Comparison of ENCODE assay signal across 1 cellular context in genomic region chr11:27207025-27207650, GRCh38.
TF ChIP-seq lines count a peak whose summit lies in the region.

No MANE protein-coding gene starts in this region.

TF ChIP-seq in K562, 482 proteins besides CTCF, POLR2A, EP300 and RAD21 (continued from another document):
- TF ChIP-seq CREB3L1 (IDR thresholded peaks at IDR 0.05; ENCODE audit: borderline replicate concordance, low read depth): no peak
- no peak for TF ChIP-seq DPF2 (IDR thresholded peaks at IDR 0.05)
- TF ChIP-seq, protein P1, sequence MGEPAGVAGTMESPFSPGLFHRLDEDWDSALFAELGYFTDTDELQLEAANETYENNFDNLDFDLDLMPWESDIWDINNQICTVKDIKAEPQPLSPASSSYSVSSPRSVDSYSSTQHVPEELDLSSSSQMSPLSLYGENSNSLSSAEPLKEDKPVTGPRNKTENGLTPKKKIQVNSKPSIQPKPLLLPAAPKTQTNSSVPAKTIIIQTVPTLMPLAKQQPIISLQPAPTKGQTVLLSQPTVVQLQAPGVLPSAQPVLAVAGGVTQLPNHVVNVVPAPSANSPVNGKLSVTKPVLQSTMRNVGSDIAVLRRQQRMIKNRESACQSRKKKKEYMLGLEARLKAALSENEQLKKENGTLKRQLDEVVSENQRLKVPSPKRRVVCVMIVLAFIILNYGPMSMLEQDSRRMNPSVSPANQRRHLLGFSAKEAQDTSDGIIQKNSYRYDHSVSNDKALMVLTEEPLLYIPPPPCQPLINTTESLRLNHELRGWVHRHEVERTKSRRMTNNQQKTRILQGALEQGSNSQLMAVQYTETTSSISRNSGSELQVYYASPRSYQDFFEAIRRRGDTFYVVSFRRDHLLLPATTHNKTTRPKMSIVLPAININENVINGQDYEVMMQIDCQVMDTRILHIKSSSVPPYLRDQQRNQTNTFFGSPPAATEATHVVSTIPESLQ (CRISPR knock-in tag; IDR thresholded peaks at IDR 0.05): no peak
- TF ChIP-seq TCF7 (IDR thresholded peaks at IDR 0.05; ENCODE audit: borderline replicate concordance): no peak
- TF ChIP-seq MAFK (IDR thresholded peaks at IDR 0.05; ENCODE audit: low read length): no peak
- no peak for TF ChIP-seq PML (IDR thresholded peaks at IDR 0.05; ENCODE audit: low read length)
- TF ChIP-seq FOXK2 (conservative IDR thresholded peaks at IDR 0.05 in 1 of 2, IDR thresholded peaks at IDR 0.05 in 1 of 2; ENCODE audit: low read depth in 2 of 2): no peak
- no peak for TF ChIP-seq NONO (IDR thresholded peaks at IDR 0.05; ENCODE audit: low read depth in 2 of 2, low read length in 1 of 2)
- TF ChIP-seq CREB3 (tag; conservative IDR thresholded peaks at IDR 0.05; ENCODE audit: low read depth): no peak
- TF ChIP-seq ASH1L (IDR thresholded peaks at IDR 0.05; ENCODE audit: borderline replicate concordance, low read depth, partially characterized antibody): no peak
- no peak for TF ChIP-seq NFXL1 (CRISPR knock-in tag; IDR thresholded peaks at IDR 0.05)
- TF ChIP-seq, protein P2, sequence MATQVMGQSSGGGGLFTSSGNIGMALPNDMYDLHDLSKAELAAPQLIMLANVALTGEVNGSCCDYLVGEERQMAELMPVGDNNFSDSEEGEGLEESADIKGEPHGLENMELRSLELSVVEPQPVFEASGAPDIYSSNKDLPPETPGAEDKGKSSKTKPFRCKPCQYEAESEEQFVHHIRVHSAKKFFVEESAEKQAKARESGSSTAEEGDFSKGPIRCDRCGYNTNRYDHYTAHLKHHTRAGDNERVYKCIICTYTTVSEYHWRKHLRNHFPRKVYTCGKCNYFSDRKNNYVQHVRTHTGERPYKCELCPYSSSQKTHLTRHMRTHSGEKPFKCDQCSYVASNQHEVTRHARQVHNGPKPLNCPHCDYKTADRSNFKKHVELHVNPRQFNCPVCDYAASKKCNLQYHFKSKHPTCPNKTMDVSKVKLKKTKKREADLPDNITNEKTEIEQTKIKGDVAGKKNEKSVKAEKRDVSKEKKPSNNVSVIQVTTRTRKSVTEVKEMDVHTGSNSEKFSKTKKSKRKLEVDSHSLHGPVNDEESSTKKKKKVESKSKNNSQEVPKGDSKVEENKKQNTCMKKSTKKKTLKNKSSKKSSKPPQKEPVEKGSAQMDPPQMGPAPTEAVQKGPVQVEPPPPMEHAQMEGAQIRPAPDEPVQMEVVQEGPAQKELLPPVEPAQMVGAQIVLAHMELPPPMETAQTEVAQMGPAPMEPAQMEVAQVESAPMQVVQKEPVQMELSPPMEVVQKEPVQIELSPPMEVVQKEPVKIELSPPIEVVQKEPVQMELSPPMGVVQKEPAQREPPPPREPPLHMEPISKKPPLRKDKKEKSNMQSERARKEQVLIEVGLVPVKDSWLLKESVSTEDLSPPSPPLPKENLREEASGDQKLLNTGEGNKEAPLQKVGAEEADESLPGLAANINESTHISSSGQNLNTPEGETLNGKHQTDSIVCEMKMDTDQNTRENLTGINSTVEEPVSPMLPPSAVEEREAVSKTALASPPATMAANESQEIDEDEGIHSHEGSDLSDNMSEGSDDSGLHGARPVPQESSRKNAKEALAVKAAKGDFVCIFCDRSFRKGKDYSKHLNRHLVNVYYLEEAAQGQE (CRISPR knock-in tag; IDR thresholded peaks at IDR 0.05; ENCODE audit: low read depth): no peak
- TF ChIP-seq ZNF41 (CRISPR knock-in tag; conservative IDR thresholded peaks at IDR 0.05): no peak
- no peak for TF ChIP-seq STAT5B (CRISPR knock-in tag; IDR thresholded peaks at IDR 0.05)
- TF ChIP-seq ZNF589 (CRISPR knock-in tag; IDR thresholded peaks at IDR 0.05; ENCODE audit: low read depth): no peak
- no peak for TF ChIP-seq COPS2 (conservative IDR thresholded peaks at IDR 0.05)
- no peak for TF ChIP-seq ESRRB (CRISPR knock-in tag; IDR thresholded peaks at IDR 0.05; ENCODE audit: borderline replicate concordance)
- TF ChIP-seq, protein P3, sequence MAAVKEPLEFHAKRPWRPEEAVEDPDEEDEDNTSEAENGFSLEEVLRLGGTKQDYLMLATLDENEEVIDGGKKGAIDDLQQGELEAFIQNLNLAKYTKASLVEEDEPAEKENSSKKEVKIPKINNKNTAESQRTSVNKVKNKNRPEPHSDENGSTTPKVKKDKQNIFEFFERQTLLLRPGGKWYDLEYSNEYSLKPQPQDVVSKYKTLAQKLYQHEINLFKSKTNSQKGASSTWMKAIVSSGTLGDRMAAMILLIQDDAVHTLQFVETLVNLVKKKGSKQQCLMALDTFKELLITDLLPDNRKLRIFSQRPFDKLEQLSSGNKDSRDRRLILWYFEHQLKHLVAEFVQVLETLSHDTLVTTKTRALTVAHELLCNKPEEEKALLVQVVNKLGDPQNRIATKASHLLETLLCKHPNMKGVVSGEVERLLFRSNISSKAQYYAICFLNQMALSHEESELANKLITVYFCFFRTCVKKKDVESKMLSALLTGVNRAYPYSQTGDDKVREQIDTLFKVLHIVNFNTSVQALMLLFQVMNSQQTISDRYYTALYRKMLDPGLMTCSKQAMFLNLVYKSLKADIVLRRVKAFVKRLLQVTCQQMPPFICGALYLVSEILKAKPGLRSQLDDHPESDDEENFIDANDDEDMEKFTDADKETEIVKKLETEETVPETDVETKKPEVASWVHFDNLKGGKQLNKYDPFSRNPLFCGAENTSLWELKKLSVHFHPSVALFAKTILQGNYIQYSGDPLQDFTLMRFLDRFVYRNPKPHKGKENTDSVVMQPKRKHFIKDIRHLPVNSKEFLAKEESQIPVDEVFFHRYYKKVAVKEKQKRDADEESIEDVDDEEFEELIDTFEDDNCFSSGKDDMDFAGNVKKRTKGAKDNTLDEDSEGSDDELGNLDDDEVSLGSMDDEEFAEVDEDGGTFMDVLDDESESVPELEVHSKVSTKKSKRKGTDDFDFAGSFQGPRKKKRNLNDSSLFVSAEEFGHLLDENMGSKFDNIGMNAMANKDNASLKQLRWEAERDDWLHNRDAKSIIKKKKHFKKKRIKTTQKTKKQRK (IDR thresholded peaks at IDR 0.05; ENCODE audit: borderline replicate concordance, low read depth, low read length): no peak
- TF ChIP-seq GABPB1 (CRISPR knock-in tag; IDR thresholded peaks at IDR 0.05): no peak
- peak; percentile 32 for TF ChIP-seq RBBP5 (IDR thresholded peaks at IDR 0.05; ENCODE audit: borderline replicate concordance, insufficient read depth, low read length, poor library complexity, severe bottlenecking)
- no peak for TF ChIP-seq NUFIP1 (IDR thresholded peaks at IDR 0.05; ENCODE audit: partially characterized antibody)
- TF ChIP-seq, protein P4, sequence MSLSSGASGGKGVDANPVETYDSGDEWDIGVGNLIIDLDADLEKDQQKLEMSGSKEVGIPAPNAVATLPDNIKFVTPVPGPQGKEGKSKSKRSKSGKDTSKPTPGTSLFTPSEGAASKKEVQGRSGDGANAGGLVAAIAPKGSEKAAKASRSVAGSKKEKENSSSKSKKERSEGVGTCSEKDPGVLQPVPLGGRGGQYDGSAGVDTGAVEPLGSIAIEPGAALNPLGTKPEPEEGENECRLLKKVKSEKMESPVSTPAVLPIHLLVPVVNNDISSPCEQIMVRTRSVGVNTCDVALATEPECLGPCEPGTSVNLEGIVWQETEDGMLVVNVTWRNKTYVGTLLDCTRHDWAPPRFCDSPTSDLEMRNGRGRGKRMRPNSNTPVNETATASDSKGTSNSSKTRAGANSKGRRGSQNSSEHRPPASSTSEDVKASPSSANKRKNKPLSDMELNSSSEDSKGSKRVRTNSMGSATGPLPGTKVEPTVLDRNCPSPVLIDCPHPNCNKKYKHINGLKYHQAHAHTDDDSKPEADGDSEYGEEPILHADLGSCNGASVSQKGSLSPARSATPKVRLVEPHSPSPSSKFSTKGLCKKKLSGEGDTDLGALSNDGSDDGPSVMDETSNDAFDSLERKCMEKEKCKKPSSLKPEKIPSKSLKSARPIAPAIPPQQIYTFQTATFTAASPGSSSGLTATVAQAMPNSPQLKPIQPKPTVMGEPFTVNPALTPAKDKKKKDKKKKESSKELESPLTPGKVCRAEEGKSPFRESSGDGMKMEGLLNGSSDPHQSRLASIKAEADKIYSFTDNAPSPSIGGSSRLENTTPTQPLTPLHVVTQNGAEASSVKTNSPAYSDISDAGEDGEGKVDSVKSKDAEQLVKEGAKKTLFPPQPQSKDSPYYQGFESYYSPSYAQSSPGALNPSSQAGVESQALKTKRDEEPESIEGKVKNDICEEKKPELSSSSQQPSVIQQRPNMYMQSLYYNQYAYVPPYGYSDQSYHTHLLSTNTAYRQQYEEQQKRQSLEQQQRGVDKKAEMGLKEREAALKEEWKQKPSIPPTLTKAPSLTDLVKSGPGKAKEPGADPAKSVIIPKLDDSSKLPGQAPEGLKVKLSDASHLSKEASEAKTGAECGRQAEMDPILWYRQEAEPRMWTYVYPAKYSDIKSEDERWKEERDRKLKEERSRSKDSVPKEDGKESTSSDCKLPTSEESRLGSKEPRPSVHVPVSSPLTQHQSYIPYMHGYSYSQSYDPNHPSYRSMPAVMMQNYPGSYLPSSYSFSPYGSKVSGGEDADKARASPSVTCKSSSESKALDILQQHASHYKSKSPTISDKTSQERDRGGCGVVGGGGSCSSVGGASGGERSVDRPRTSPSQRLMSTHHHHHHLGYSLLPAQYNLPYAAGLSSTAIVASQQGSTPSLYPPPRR (CRISPR knock-in tag; IDR thresholded peaks at IDR 0.05; ENCODE audit: borderline replicate concordance): no peak
- TF ChIP-seq ERF (CRISPR knock-in tag; IDR thresholded peaks at IDR 0.05): no peak
- peak; percentile 77 to 94 for TF ChIP-seq FOXA3 (CRISPR knock-in tag; conservative IDR thresholded peaks at IDR 0.05 in 1 of 2, IDR thresholded peaks at IDR 0.05 in 1 of 2)
- TF ChIP-seq, protein P5, sequence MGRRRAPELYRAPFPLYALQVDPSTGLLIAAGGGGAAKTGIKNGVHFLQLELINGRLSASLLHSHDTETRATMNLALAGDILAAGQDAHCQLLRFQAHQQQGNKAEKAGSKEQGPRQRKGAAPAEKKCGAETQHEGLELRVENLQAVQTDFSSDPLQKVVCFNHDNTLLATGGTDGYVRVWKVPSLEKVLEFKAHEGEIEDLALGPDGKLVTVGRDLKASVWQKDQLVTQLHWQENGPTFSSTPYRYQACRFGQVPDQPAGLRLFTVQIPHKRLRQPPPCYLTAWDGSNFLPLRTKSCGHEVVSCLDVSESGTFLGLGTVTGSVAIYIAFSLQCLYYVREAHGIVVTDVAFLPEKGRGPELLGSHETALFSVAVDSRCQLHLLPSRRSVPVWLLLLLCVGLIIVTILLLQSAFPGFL (CRISPR knock-in tag; IDR thresholded peaks at IDR 0.05): no peak
- no peak for TF ChIP-seq TBL1XR1 (IDR thresholded peaks at IDR 0.05; ENCODE audit: low read length in 2 of 2)
- no peak for TF ChIP-seq ZNF586 (CRISPR knock-in tag; conservative IDR thresholded peaks at IDR 0.05)
- no peak for TF ChIP-seq RHOXF2B (CRISPR knock-in tag; conservative IDR thresholded peaks at IDR 0.05)
- no peak for TF ChIP-seq POLR2AphosphoS2 (IDR thresholded peaks at IDR 0.05; ENCODE audit: low read length)
- TF ChIP-seq XRCC3 (IDR thresholded peaks at IDR 0.05): no peak
TF ChIP-seq in K562: peak in this region for 8.
